ENCODE assay signal across 1 cellular context in the genomic region with DNA sequence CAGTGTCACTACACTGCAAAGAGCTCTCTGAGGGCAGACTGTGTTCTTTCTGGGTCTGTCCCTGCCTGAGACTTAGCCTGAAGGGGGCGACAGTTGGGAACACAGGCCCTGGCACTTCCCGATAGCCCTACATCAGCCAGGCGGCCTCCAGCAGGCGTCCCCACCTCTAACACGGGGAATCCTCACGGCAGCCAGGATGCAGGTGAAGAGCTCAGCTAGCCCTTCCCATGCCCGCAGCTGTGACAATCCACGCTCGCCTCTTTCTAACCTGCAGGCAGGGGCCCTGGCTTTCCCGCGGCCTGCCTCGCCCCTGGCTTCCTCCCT.
TF ChIP-seq lines count a peak whose summit lies in the region.

No MANE protein-coding gene starts in this region.

TF ChIP-seq in endothelial cell of umbilical vein, 7 proteins besides CTCF, POLR2A, EP300 and RAD21:
- TF ChIP-seq GATA2 (IDR thresholded peaks at IDR 0.05; ENCODE audit: insufficient read depth, insufficient read length, low read depth, low read length): no peak
- no peak for TF ChIP-seq MAX (IDR thresholded peaks at IDR 0.05; ENCODE audit: insufficient read depth, insufficient read length)
- TF ChIP-seq FOS (IDR thresholded peaks at IDR 0.05; ENCODE audit: borderline replicate concordance, insufficient read depth, low read length): no peak
- no peak for TF ChIP-seq EZH2 (IDR thresholded peaks at IDR 0.05; ENCODE audit: borderline replicate concordance, low read depth, low read length, severe bottlenecking)
